In the genomic region with DNA sequence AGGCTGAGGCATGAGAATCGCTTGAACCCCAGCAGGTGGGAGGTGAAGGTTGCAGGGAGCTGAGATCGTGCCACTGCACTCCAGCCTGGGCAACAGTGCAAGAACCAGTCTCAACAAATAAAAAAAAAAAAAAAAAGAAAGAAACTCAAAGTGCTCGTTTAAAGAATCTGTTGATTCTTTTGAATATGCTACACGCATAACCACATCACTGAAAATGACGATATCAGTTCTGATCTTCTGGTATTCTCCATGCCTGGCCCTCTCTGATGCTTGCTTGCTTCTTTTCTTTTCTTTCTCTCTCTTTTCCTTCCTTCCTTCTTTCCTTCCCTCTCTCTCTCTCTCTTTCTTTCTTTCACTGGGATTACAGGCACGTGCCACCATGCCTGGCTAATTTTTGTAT, we compare ENCODE assay signal across 17 cellular contexts. TPM values are rescaled to one million over a fixed set of nuclear protein-coding genes. Genes with fewer than 3 reads are reported as not detected.
DNase-seq lines count a peak whose midpoint lies in the region; ATAC-seq and TF ChIP-seq lines count a peak whose summit lies in the region.
"Had no signal": no experiment of that assay in that cellular context is flagged by ENCODE, and none has a peak within 500 bp of the region (broad histone marks: within the 10 kb centered on the region; RNA-seq: fewer than 3 reads in every experiment).

No MANE protein-coding gene starts in this region.

- H3K27me3 Mint-ChIP-seq in activated T-cell treated with anti-CD3 and anti-CD28 coated beads, Interleukin-2, amount 50 U/mL, for 24 hours, result peaks cover 26% of the 10 kb centered on the region
- H3K27me3 Mint-ChIP-seq in CD8-positive, alpha-beta T cell (ENCODE audit: low read depth), result no peaks in the 10 kb centered on the region
- no peaks in the 10 kb centered on the region for H3K27me3 Mint-ChIP-seq in activated B cell treated with CpG ODN at 0.5 μM for 24 hours
- no peaks in the 10 kb centered on the region for H3K27me3 Mint-ChIP-seq in naive thymus-derived CD8-positive, alpha-beta T cell
- H3K27me3 Mint-ChIP-seq in type B pancreatic cell, result no peaks in the 10 kb centered on the region

- peaks cover 13% of the 10 kb centered on the region for H3K36me3 ChIP-seq in CD8-positive, alpha-beta T cell (ENCODE audit: insufficient read depth, low read length)

- no peaks in the 10 kb centered on the region for H3K9me3 ChIP-seq in CD8-positive, alpha-beta T cell (ENCODE audit: low read length)

- no peaks in the 10 kb centered on the region for H3K9me3 Mint-ChIP-seq in activated T-cell treated with anti-CD3 and anti-CD28 coated beads, Interleukin-2, amount 50 U/mL, for 24 hours
- H3K9me3 Mint-ChIP-seq in CD8-positive, alpha-beta T cell, result no peaks in the 10 kb centered on the region
- H3K9me3 Mint-ChIP-seq in activated B cell treated with CpG ODN at 0.5 μM for 24 hours, result no peaks in the 10 kb centered on the region
- H3K9me3 Mint-ChIP-seq in naive thymus-derived CD8-positive, alpha-beta T cell, result peaks cover 0 to 3% (median 0%) of the 10 kb centered on the region in 9 donors
- H3K9me3 Mint-ChIP-seq in type B pancreatic cell, result no peaks in the 10 kb centered on the region

- peak; percentile 62 for ATAC-seq in CD8-positive, alpha-beta T cell
- ATAC-seq in activated B cell treated with CpG ODN at 0.5 μM for 24 hours (ENCODE audit: low read depth), result no peak
- peak; percentile 84 to 89 for ATAC-seq in naive thymus-derived CD8-positive, alpha-beta T cell
- no peak for ATAC-seq in HG03045 (IDR thresholded peaks at IDR 0.05; ENCODE audit: unreplicated experiment)

- no peaks in the 10 kb centered on the region for H3K27me3 ChIP-seq in CD8-positive, alpha-beta T cell (ENCODE audit: insufficient read depth, low read length)

- H3K27ac Mint-ChIP-seq in activated T-cell treated with anti-CD3 and anti-CD28 coated beads, Interleukin-2, amount 50 U/mL, for 24 hours, result peak overlapping the region; percentile 77
- H3K27ac Mint-ChIP-seq in CD8-positive, alpha-beta T cell, result peak overlapping the region; percentile 90
- H3K27ac Mint-ChIP-seq in activated B cell treated with CpG ODN at 0.5 μM for 24 hours (peak overlapping the region; percentile 12), type B pancreatic cell (no peak overlapping the region)
- H3K27ac Mint-ChIP-seq in naive thymus-derived CD8-positive, alpha-beta T cell, result peak overlapping the region; percentile 51 to 93 (median 73)

- CTCF ChIA-PET in CD8-positive, alpha-beta T cell (lab: Charles Lee), result interaction anchor here (0.7 to 1.2 kb wide), 2 partner anchors 13 to 14 kb away, joined by 3 to 4 read pairs; no protein-coding TSS in a partner anchor
- CTCF ChIA-PET in activated B cell treated with CpG ODN at 0.5 μM for 24 hours (lab: Charles Lee), result no interaction called here

- POLR2A ChIA-PET in CD8-positive, alpha-beta T cell (lab: Charles Lee), result interaction anchor here (1.2 to 1.5 kb wide), 3 partner anchors 10 to 117 kb away, joined by 4 to 5 read pairs (median 5); a partner anchor contains a TSS
- POLR2A ChIA-PET in activated B cell treated with CpG ODN at 0.5 μM for 24 hours (lab: Charles Lee), result interaction anchor here (1.0 kb wide), 1 partner anchor 15 kb away, joined by 6 read pairs; a partner anchor contains a TSS
- POLR2A ChIA-PET in naive thymus-derived CD8-positive, alpha-beta T cell (lab: Charles Lee), result interaction anchor here (1.2 to 11.6 kb wide), 3 partner anchors 13 to 186 kb away, joined by 3 to 144 read pairs (median 4); a partner anchor contains a TSS

- H3K4me1 ChIP-seq in CD8-positive, alpha-beta T cell (ENCODE audit: insufficient read depth, low read length), result peaks cover 16% of the 10 kb centered on the region

- no peak for DNase-seq in activated T-cell treated with anti-CD3 and anti-CD28 coated beads, Interleukin-2, amount 50 U/mL, for 24 hours
- DNase-seq in activated T-cell treated with anti-CD3 and anti-CD28 coated beads, Interleukin-2, amount 50 U/mL, for 1 hour, result no peak
- DNase-seq in CD8-positive, alpha-beta T cell, result no peak
- DNase-seq in activated B cell treated with CpG ODN at 0.5 μM for 24 hours, result no peak
- peak in 2 of 10 donors; percentile 49 to 50 for DNase-seq in naive thymus-derived CD8-positive, alpha-beta T cell
- no peak for DNase-seq in type B pancreatic cell (ENCODE audit: extremely low spot score, unreplicated experiment)
- no peak for DNase-seq in NCI-H1436 treated with DMSO at 0.1 percent for 48 hours (lab: John Stamatoyannopoulos, UW)
- DNase-seq: DND-41, HCEC 1CT, IMR-90, MV-4-11, NCI-H1436, NCI-H2081 treated with DMSO at 0.1 percent for 48 hours, NCI-H524 had no signal

- intact Hi-C loops in CD8-positive, alpha-beta T cell (cut with DNase I, micrococcal nuclease), result no loop called here
- intact Hi-C loops in activated B cell treated with CpG ODN at 0.5 μM for 24 hours (cut with micrococcal nuclease), result no loop called here

- H3K4me3 ChIP-seq in CD8-positive, alpha-beta T cell (ENCODE audit: low read depth, low read length), result no peak overlapping the region

- no peak overlapping the region for H3K27ac ChIP-seq in CD8-positive, alpha-beta T cell (ENCODE audit: low read depth, low read length)

- H3K4me1 Mint-ChIP-seq in activated T-cell treated with anti-CD3 and anti-CD28 coated beads, Interleukin-2, amount 50 U/mL, for 24 hours (ENCODE audit: low read depth), result peaks cover 6% of the 10 kb centered on the region
- H3K4me1 Mint-ChIP-seq in CD8-positive, alpha-beta T cell (ENCODE audit: low read depth), result peaks cover 14% of the 10 kb centered on the region
- H3K4me1 Mint-ChIP-seq in activated B cell treated with CpG ODN at 0.5 μM for 24 hours (no peaks in the 10 kb centered on the region), type B pancreatic cell (ENCODE audit: unreplicated experiment) (no peaks in the 10 kb centered on the region)
- peaks cover 5 to 28% (median 7%) of the 10 kb centered on the region in 4 donors for H3K4me1 Mint-ChIP-seq in naive thymus-derived CD8-positive, alpha-beta T cell

- peaks cover 65% of the 10 kb centered on the region for H3K36me3 Mint-ChIP-seq in activated T-cell treated with anti-CD3 and anti-CD28 coated beads, Interleukin-2, amount 50 U/mL, for 24 hours (ENCODE audit: low read depth)
- peaks cover 44% of the 10 kb centered on the region for H3K36me3 Mint-ChIP-seq in CD8-positive, alpha-beta T cell
- peaks cover 40% of the 10 kb centered on the region for H3K36me3 Mint-ChIP-seq in activated B cell treated with CpG ODN at 0.5 μM for 24 hours (ENCODE audit: low read depth)
- peaks cover 0 to 46% (median 5%) of the 10 kb centered on the region in 3 donors for H3K36me3 Mint-ChIP-seq in naive thymus-derived CD8-positive, alpha-beta T cell
- H3K36me3 Mint-ChIP-seq in type B pancreatic cell, result no peaks in the 10 kb centered on the region

- TF ChIP-seq CTCF in CD8-positive, alpha-beta T cell (IDR thresholded peaks at IDR 0.05), result no peak
- no peak for TF ChIP-seq CTCF in activated B cell treated with CpG ODN at 0.5 μM for 24 hours (IDR thresholded peaks at IDR 0.05)
- TF ChIP-seq CTCF in type B pancreatic cell (conservative IDR thresholded peaks at IDR 0.05), result no peak

- H3K4me3 Mint-ChIP-seq in activated T-cell treated with anti-CD3 and anti-CD28 coated beads, Interleukin-2, amount 50 U/mL, for 24 hours, result no peak overlapping the region
- H3K4me3 Mint-ChIP-seq in CD8-positive, alpha-beta T cell, result no peak overlapping the region
- H3K4me3 Mint-ChIP-seq in activated B cell treated with CpG ODN at 0.5 μM for 24 hours (no peak overlapping the region), type B pancreatic cell (no peak overlapping the region)
- peak overlapping the region in 6 of 10 donors; percentile 8 to 69 (median 52) for H3K4me3 Mint-ChIP-seq in naive thymus-derived CD8-positive, alpha-beta T cell

RNA-seq across cellular contexts. Expression of a gene that starts 7.3 kb away (rescaled TPM):
- total RNA-seq in CD8-positive, alpha-beta T cell, result not detected
- total RNA-seq in activated B cell treated with CpG ODN at 0.5 μM for 24 hours (not detected in 2 replicates), type B pancreatic cell (ENCODE audit: low replicate concordance) (not detected in 2 replicates)
- not detected for total RNA-seq in naive thymus-derived CD8-positive, alpha-beta T cell
- not detected for polyA plus RNA-seq in naive thymus-derived CD8-positive, alpha-beta T cell
- total RNA-seq: A673, HT-29, IMR-90 had no signal
- polyA plus RNA-seq: IMR-90 had no signal

RNA-seq across cellular contexts. Expression of a gene that starts 14.3 kb away (rescaled TPM):
- total RNA-seq in CD8-positive, alpha-beta T cell, result 100 to 1,000 TPM; 432 to 440 TPM
- 151 and 158 TPM in 2 replicates for total RNA-seq in activated B cell treated with CpG ODN at 0.5 μM for 24 hours
- 100 to 1,000 TPM; 324 to 353 TPM for total RNA-seq in naive thymus-derived CD8-positive, alpha-beta T cell
- 100 to 1,000 TPM in 1 of 3 donors, 10 to 100 TPM in 2; 58.9 to 112 (median 96.6) TPM for polyA plus RNA-seq in naive thymus-derived CD8-positive, alpha-beta T cell
- 7.7 and 8.8 TPM in 2 replicates for total RNA-seq in type B pancreatic cell (ENCODE audit: low replicate concordance)

RNA-seq across cellular contexts. Expression of a gene that starts 23.0 kb away (rescaled TPM):
- total RNA-seq in CD8-positive, alpha-beta T cell, result 10 to 100 TPM; 34.4 to 35.3 TPM
- 94.8 and 109 TPM in 2 replicates for total RNA-seq in activated B cell treated with CpG ODN at 0.5 μM for 24 hours
- total RNA-seq in naive thymus-derived CD8-positive, alpha-beta T cell, result 10 to 100 TPM; 72.1 to 80.8 TPM
- 10 to 100 TPM; 66.8 to 73.3 (median 71.3) TPM for polyA plus RNA-seq in naive thymus-derived CD8-positive, alpha-beta T cell
- total RNA-seq in type B pancreatic cell (ENCODE audit: low replicate concordance), result 73.8 and 82.7 TPM in 2 replicates

RNA-seq across cellular contexts. Expression of a gene that starts 25.8 kb away (rescaled TPM):
- total RNA-seq in CD8-positive, alpha-beta T cell, result under 1 TPM in 1 of 2 experiments, not detected in 1; 0.05 TPM
- total RNA-seq in activated B cell treated with CpG ODN at 0.5 μM for 24 hours (7.3 and 11.0 TPM in 2 replicates), type B pancreatic cell (ENCODE audit: low replicate concordance) (2.9 and 12.6 TPM in 2 replicates)
- total RNA-seq in naive thymus-derived CD8-positive, alpha-beta T cell, result under 1 TPM; 0.16 to 0.23 TPM
- not detected for polyA plus RNA-seq in naive thymus-derived CD8-positive, alpha-beta T cell
- total RNA-seq: HT-29 had no signal

RNA-seq across cellular contexts. Expression of a gene that starts 32.6 kb away (rescaled TPM):
- 1 to 10 TPM; 6.2 to 6.3 TPM for total RNA-seq in CD8-positive, alpha-beta T cell
- total RNA-seq in activated B cell treated with CpG ODN at 0.5 μM for 24 hours (14.5 and 20.2 TPM in 2 replicates), type B pancreatic cell (ENCODE audit: low replicate concordance) (4.9 and 6.7 TPM in 2 replicates)
- 10 to 100 TPM; 17.8 to 18.2 TPM for total RNA-seq in naive thymus-derived CD8-positive, alpha-beta T cell
- under 1 TPM; 0.49 to 0.96 (median 0.73) TPM for polyA plus RNA-seq in naive thymus-derived CD8-positive, alpha-beta T cell

Comparison
In these comparisons a context has a peak if more than half of its experiments do, and no peak if none do; other contexts are left out.
1. H3K4me3 Mint-ChIP-seq: peak in naive thymus-derived CD8-positive, alpha-beta T cell (6 of 10); none in activated T-cell treated with anti-CD3 and anti-CD28 coated beads, Interleukin-2, amount 50 U/mL, for 24 hours (single experiment), CD8-positive, alpha-beta T cell (single experiment), activated B cell treated with CpG ODN at 0.5 μM for 24 hours (single experiment) and type B pancreatic cell (single experiment).
2. ATAC-seq: peak in CD8-positive, alpha-beta T cell (single experiment) and naive thymus-derived CD8-positive, alpha-beta T cell (2 of 2); none in activated B cell treated with CpG ODN at 0.5 μM for 24 hours (single experiment) and HG03045 (single experiment).
3. RNA of a gene that starts 14.3 kb away (total RNA-seq): 432 to 440 TPM in CD8-positive, alpha-beta T cell, 324 to 353 TPM in naive thymus-derived CD8-positive, alpha-beta T cell and 151 to 158 TPM in activated B cell treated with CpG ODN at 0.5 μM for 24 hours; 7.7 to 8.8 TPM in type B pancreatic cell; every median in the first group is over 10 times any median in the second.